ENCODE assay signal across 31 cellular contexts in the genomic region with DNA sequence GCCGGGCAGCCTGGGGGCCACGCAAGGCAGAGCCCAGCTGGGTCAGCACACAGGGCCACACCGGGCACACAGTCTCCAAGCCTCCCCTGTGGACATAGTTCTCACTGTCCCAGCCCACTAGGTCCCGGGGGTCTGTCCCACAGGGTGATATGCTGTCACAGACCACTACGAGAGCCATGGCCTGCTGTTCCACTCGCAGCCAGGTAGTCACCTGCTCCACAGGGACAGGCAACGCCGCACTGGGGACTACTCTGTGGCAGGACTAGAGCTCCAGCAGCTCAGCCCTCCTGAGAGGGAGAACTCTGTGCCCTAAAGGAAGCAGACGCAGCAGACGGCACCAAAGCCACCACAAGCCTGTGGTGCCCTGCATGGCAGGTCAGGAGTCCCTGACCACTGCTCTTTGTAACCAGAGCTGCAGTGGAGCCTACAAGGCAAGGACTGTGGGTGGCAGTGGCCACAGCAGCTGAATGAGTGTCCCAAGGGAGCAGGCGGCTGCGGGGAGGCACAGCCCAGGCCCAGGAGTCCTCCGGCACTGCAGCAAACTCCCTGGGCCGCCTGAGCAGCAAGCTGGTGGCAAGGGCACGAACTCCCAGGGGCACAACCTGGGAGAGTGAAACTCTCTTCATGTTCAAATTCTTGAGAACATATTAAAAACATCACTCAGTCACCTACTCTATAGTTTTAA.
"Had no signal": no experiment of that assay in that cellular context is flagged by ENCODE, and none has a peak within 500 bp of the region (broad histone marks: within the 10 kb centered on the region; RNA-seq: fewer than 3 reads in every experiment).

No MANE protein-coding gene starts in this region.

- H3K27ac Mint-ChIP-seq: immature natural killer cell; naive thymus-derived CD8-positive, alpha-beta T cell; nephron progenitor cell had no signal

- H3K4me3 Mint-ChIP-seq: effector memory CD8-positive, alpha-beta T cell; immature natural killer cell; naive thymus-derived CD8-positive, alpha-beta T cell; nephron progenitor cell had no signal

- H3K4me3 ChIP-seq: esophagus squamous epithelium, heart right ventricle, left lung, ovary, psoas muscle, sigmoid colon, skin epidermis, testis, tibial artery, upper lobe of left lung, uterus had no signal

- H3K9me3 ChIP-seq: esophagus squamous epithelium, heart right ventricle, left lung, ovary, psoas muscle, sigmoid colon, testis, tibial artery, upper lobe of left lung, uterus had no signal

- H3K27me3 ChIP-seq: esophagus squamous epithelium, heart right ventricle, left lung, ovary, sigmoid colon, testis, tibial artery, upper lobe of left lung, uterus had no signal

- H3K9me3 Mint-ChIP-seq: effector memory CD8-positive, alpha-beta T cell; immature natural killer cell; naive thymus-derived CD8-positive, alpha-beta T cell had no signal

- H3K27me3 Mint-ChIP-seq: effector memory CD8-positive, alpha-beta T cell; naive thymus-derived CD8-positive, alpha-beta T cell had no signal

- ATAC-seq: effector memory CD8-positive, alpha-beta T cell; heart right ventricle; left lung; naive thymus-derived CD8-positive, alpha-beta T cell; psoas muscle had no signal

- DNase-seq: cortex of kidney; effector memory CD8-positive, alpha-beta T cell; erythroblast; esophagus squamous epithelium; foreskin melanocyte; glutamatergic neuron; heart right ventricle; hippocampal formation; immature natural killer cell; mammary epithelial cell; mesendoderm; midbrain; naive thymus-derived CD8-positive, alpha-beta T cell; nephron progenitor cell; occipital lobe; ovary; sigmoid colon; stimulated activated CD4-positive, alpha-beta T cell treated with anti-CD3 and anti-CD28 coated beads, Interleukin-15, amount 100 ng/mL, for 24 hours; stimulated activated CD4-positive, alpha-beta T cell treated with anti-CD3 and anti-CD28 coated beads, Interleukin-4, amount 100 ng/mL, for 1 hour; stimulated activated CD8-positive, alpha-beta memory T cell treated with anti-CD3 and anti-CD28 coated beads, Interleukin-4, amount 100 ng/mL, for 48 hours; stimulated activated naive CD4-positive, alpha-beta T cell treated with Interleukin-2 at 50 U/mL for 16 hours; substantia nigra; testis; tibial artery; uterus had no signal

- H3K4me1 ChIP-seq: psoas muscle, uterus had no signal

- FAIRE-seq: endometrium, keratinocyte had no signal

- H3K36me3 ChIP-seq: esophagus squamous epithelium, heart right ventricle, left lung, ovary, sigmoid colon, tibial artery, upper lobe of left lung, uterus had no signal

- H3K36me3 Mint-ChIP-seq: immature natural killer cell; naive thymus-derived CD8-positive, alpha-beta T cell had no signal

- H3K27ac ChIP-seq: esophagus squamous epithelium, heart right ventricle, left lung, ovary, psoas muscle, sigmoid colon, skin epidermis, testis, tibial artery, upper lobe of left lung, uterus had no signal
